30 cellular contexts compared by ENCODE assay signal in genomic region chr5:57191986-57192385, GRCh38. TPM values are rescaled to one million over a fixed set of nuclear protein-coding genes. Genes with fewer than 3 reads are reported as not detected.
DNase-seq lines count a peak whose midpoint lies in the region; ATAC-seq and TF ChIP-seq lines count a peak whose summit lies in the region.
"Had no signal": no experiment of that assay in that cellular context is flagged by ENCODE, and none has a peak within 500 bp of the region (broad histone marks: within the 10 kb centered on the region; RNA-seq: fewer than 3 reads in every experiment).

No MANE protein-coding gene starts in this region.

- H3K27me3 Mint-ChIP-seq in CD4-positive, alpha-beta memory T cell: no peaks in the 10 kb centered on the region
- no peaks in the 10 kb centered on the region for H3K27me3 Mint-ChIP-seq in activated naive CD8-positive, alpha-beta T cell treated with anti-CD3 and anti-CD28 coated beads, Interleukin-2, amount 10 ng/mL, durations not matched to agents 7 days and 5 days
- H3K27me3 Mint-ChIP-seq: activated CD4-positive, alpha-beta T cell treated with anti-CD3 and anti-CD28 coated beads, Interleukin-2, amount 10 ng/mL, durations not matched to agents 24 days and 14 days; activated naive CD4-positive, alpha-beta T cell treated with anti-CD3 and anti-CD28 coated beads, Interleukin-2, amount 10 ng/mL, durations not matched to agents 7 days and 5 days; stimulated activated naive CD8-positive, alpha-beta T cell treated with anti-CD3 and anti-CD28 coated beads, Interleukin-15, Interleukin-2, amounts not matched to agents 100 ng/mL and 50 ng/mL, for 24 hours had no signal

- H3K27me3 ChIP-seq in CD4-positive, alpha-beta memory T cell (ENCODE audit: insufficient read depth, low read length): no peaks in the 10 kb centered on the region
- no peaks in the 10 kb centered on the region for H3K27me3 ChIP-seq in neutrophil
- no peaks in the 10 kb centered on the region for H3K27me3 ChIP-seq in body of pancreas
- H3K27me3 ChIP-seq: BLaER1 treated with 17β-estradiol and CSF1 and Interleukin-3, amounts not matched to agents 10 nM and 100 nM; colonic mucosa; tibial artery had no signal

- POLR2A ChIA-PET in CD4-positive, alpha-beta memory T cell (lab: Charles Lee; ENCODE audit: partially characterized antibody): interaction anchor here (0.6 to 1.0 kb wide), 2 partner anchors 16 to 287 kb away, joined by 3 to 4 read pairs; no protein-coding TSS in a partner anchor
- POLR2A ChIA-PET in activated naive CD8-positive, alpha-beta T cell treated with anti-CD3 and anti-CD28 coated beads, Interleukin-2, amount 10 ng/mL, durations not matched to agents 7 days and 5 days (lab: Charles Lee): interaction anchor here (0.5 to 0.7 kb wide), 2 partner anchors 10 to 162 kb away, joined by 3 to 5 read pairs; no protein-coding TSS in a partner anchor

- H3K4me3 Mint-ChIP-seq in CD4-positive, alpha-beta memory T cell: peak overlapping the region in 4 of 8 donors; percentile 23 to 81 (median 60)
- peak overlapping the region; percentile 15 for H3K4me3 Mint-ChIP-seq in activated naive CD8-positive, alpha-beta T cell treated with anti-CD3 and anti-CD28 coated beads, Interleukin-2, amount 10 ng/mL, durations not matched to agents 7 days and 5 days
- H3K4me3 Mint-ChIP-seq: activated naive CD4-positive, alpha-beta T cell treated with anti-CD3 and anti-CD28 coated beads, Interleukin-2, amount 10 ng/mL, durations not matched to agents 7 days and 5 days had no signal

- H3K4me1 Mint-ChIP-seq in CD4-positive, alpha-beta memory T cell: peaks cover 41 to 89% (median 72%) of the 10 kb centered on the region in 4 donors
- peaks cover 46% of the 10 kb centered on the region for H3K4me1 Mint-ChIP-seq in activated naive CD8-positive, alpha-beta T cell treated with anti-CD3 and anti-CD28 coated beads, Interleukin-2, amount 10 ng/mL, durations not matched to agents 7 days and 5 days

- CTCF ChIA-PET in CD4-positive, alpha-beta memory T cell (lab: Charles Lee; ENCODE audit: partially characterized antibody): interaction anchor here (1.1 to 1.2 kb wide), 4 partner anchors 13 to 290 kb away, joined by 3 to 5 read pairs (median 4); no protein-coding TSS in a partner anchor

- no peak for ATAC-seq in activated naive CD8-positive, alpha-beta T cell treated with anti-CD3 and anti-CD28 coated beads, Interleukin-2, amount 10 ng/mL, durations not matched to agents 7 days and 5 days (ENCODE audit: low read depth)
- ATAC-seq in HG03442 (IDR thresholded peaks at IDR 0.05; ENCODE audit: unreplicated experiment) (no peak), body of pancreas (no peak)
- ATAC-seq: Panc1, psoas muscle, sciatic nerve had no signal

- TF ChIP-seq CTCF in neutrophil (IDR thresholded peaks at IDR 0.05) (no peak), body of pancreas (IDR thresholded peaks at IDR 0.05) (no peak)

- TF ChIP-seq POLR2A in body of pancreas (IDR thresholded peaks at IDR 0.05): no peak

- DNase-seq in CD4-positive, alpha-beta memory T cell: no peak
- DNase-seq in DMS79 treated with DMSO at 0.1 percent for 48 hours (lab: John Stamatoyannopoulos, UW): peak; percentile 11
- no peak for DNase-seq in activated naive CD8-positive, alpha-beta T cell treated with anti-CD3 and anti-CD28 coated beads, Interleukin-2, amount 10 ng/mL, durations not matched to agents 7 days and 5 days
- no peak for DNase-seq in body of pancreas
- no peak for DNase-seq in NCI-H510A (lab: John Stamatoyannopoulos, UW)
- DNase-seq: activated CD4-positive, alpha-beta T cell treated with anti-CD3 and anti-CD28 coated beads, Interleukin-2, amount 10 ng/mL, durations not matched to agents 24 days and 14 days; activated naive CD4-positive, alpha-beta T cell treated with anti-CD3 and anti-CD28 coated beads, Interleukin-2, amount 10 ng/mL, durations not matched to agents 7 days and 5 days; anterior cingulate cortex; colonic mucosa; effector memory CD4-positive, alpha-beta T cell; erythroblast; GOT3; Kasumi-1; MV-4-11; NCI-H1436 treated with DMSO at 0.1 percent for 48 hours; NCI-H2081 treated with DMSO at 0.1 percent for 48 hours; NCI-H345; nucleus accumbens; psoas muscle; SIG-M5; stimulated activated CD8-positive, alpha-beta memory T cell treated with anti-CD3 and anti-CD28 coated beads, Interleukin-4, amount 100 ng/mL, for 48 hours; T1000; tibial artery had no signal

- H3K27ac ChIP-seq in CD4-positive, alpha-beta memory T cell (ENCODE audit: low read depth, low read length): peak overlapping the region; percentile 9
- H3K27ac ChIP-seq in neutrophil: peak overlapping the region; percentile 23
- H3K27ac ChIP-seq in body of pancreas: no peak overlapping the region
- H3K27ac ChIP-seq: BLaER1 treated with 17β-estradiol and CSF1 and Interleukin-3, amounts not matched to agents 10 nM and 100 nM; colonic mucosa; psoas muscle; tibial artery; VCaP had no signal

- H3K4me1 ChIP-seq in CD4-positive, alpha-beta memory T cell (ENCODE audit: insufficient read depth, low read length): peaks cover 80% of the 10 kb centered on the region
- H3K4me1 ChIP-seq in neutrophil (ENCODE audit: control insufficient read depth in 1 of 2, insufficient read depth in 1 of 2, low read depth in 1 of 2, low read length in 1 of 2) (peaks cover 23 to 26% of the 10 kb centered on the region in 2 experiments), body of pancreas (peaks cover 46% of the 10 kb centered on the region)
- H3K4me1 ChIP-seq: colonic mucosa had no signal

- intact Hi-C loops in CD4-positive, alpha-beta memory T cell (cut with micrococcal nuclease): no loop called here
- intact Hi-C loops in body of pancreas (cut with DNase I): no loop called here

- H3K9me3 Mint-ChIP-seq in CD4-positive, alpha-beta memory T cell: no peaks in the 10 kb centered on the region
- no peaks in the 10 kb centered on the region for H3K9me3 Mint-ChIP-seq in activated naive CD8-positive, alpha-beta T cell treated with anti-CD3 and anti-CD28 coated beads, Interleukin-2, amount 10 ng/mL, durations not matched to agents 7 days and 5 days
- H3K9me3 Mint-ChIP-seq: activated CD4-positive, alpha-beta T cell treated with anti-CD3 and anti-CD28 coated beads, Interleukin-2, amount 10 ng/mL, durations not matched to agents 24 days and 14 days; stimulated activated naive CD8-positive, alpha-beta T cell treated with anti-CD3 and anti-CD28 coated beads, Interleukin-15, Interleukin-2, amounts not matched to agents 100 ng/mL and 50 ng/mL, for 24 hours had no signal

- peaks cover 25 to 51% of the 10 kb centered on the region in 2 donors for H3K36me3 Mint-ChIP-seq in CD4-positive, alpha-beta memory T cell
- peaks cover 26% of the 10 kb centered on the region for H3K36me3 Mint-ChIP-seq in activated naive CD8-positive, alpha-beta T cell treated with anti-CD3 and anti-CD28 coated beads, Interleukin-2, amount 10 ng/mL, durations not matched to agents 7 days and 5 days

- no peaks in the 10 kb centered on the region for H3K9me3 ChIP-seq in CD4-positive, alpha-beta memory T cell (ENCODE audit: control insufficient read depth in 1 of 2, low read length in 2 of 2)
- H3K9me3 ChIP-seq in neutrophil (no peaks in the 10 kb centered on the region), body of pancreas (no peaks in the 10 kb centered on the region)
- H3K9me3 ChIP-seq: colonic mucosa, psoas muscle, tibial artery had no signal

- H3K36me3 ChIP-seq in CD4-positive, alpha-beta memory T cell (ENCODE audit: insufficient read depth, low read length): peaks cover 3% of the 10 kb centered on the region
- H3K36me3 ChIP-seq in neutrophil (peaks cover 16% of the 10 kb centered on the region), body of pancreas (replicated peaks in 1 of 2; ENCODE audit: insufficient read depth in 1 of 2, low read depth in 2 of 2) (no peaks in the 10 kb centered on the region)
- H3K36me3 ChIP-seq: colonic mucosa had no signal

- no peak overlapping the region for H3K4me3 ChIP-seq in CD4-positive, alpha-beta memory T cell (ENCODE audit: low read length in 2 of 2)
- H3K4me3 ChIP-seq in neutrophil (ENCODE audit: low read depth in 1 of 2, low read length in 1 of 2): no peak overlapping the region
- H3K4me3 ChIP-seq in body of pancreas: no peak overlapping the region
- H3K4me3 ChIP-seq: BLaER1 treated with 17β-estradiol and CSF1 and Interleukin-3, amounts not matched to agents 10 nM and 100 nM; colonic mucosa; psoas muscle; tibial artery had no signal

- WGBS in body of pancreas, 2 donors: 79 to 92% methylated on average over 2 of the region's 2 CpGs

- peak overlapping the region; percentile 48 to 84 (median 78) for H3K27ac Mint-ChIP-seq in CD4-positive, alpha-beta memory T cell
- no peak overlapping the region for H3K27ac Mint-ChIP-seq in activated naive CD8-positive, alpha-beta T cell treated with anti-CD3 and anti-CD28 coated beads, Interleukin-2, amount 10 ng/mL, durations not matched to agents 7 days and 5 days
- H3K27ac Mint-ChIP-seq: activated CD4-positive, alpha-beta T cell treated with anti-CD3 and anti-CD28 coated beads, Interleukin-2, amount 10 ng/mL, durations not matched to agents 24 days and 14 days; stimulated activated naive CD8-positive, alpha-beta T cell treated with anti-CD3 and anti-CD28 coated beads, Interleukin-15, Interleukin-2, amounts not matched to agents 100 ng/mL and 50 ng/mL, for 24 hours had no signal

RNA-seq across cellular contexts. Expression of gene GPBP1, which starts 18.1 kb away (rescaled TPM):
- 100 to 1,000 TPM; 136 to 137 TPM for total RNA-seq in CD4-positive, alpha-beta memory T cell
- 100 to 1,000 TPM in 1 of 2 donors, 10 to 100 TPM in 1; 92.1 to 104 TPM for polyA plus RNA-seq in CD4-positive, alpha-beta memory T cell
- total RNA-seq in activated naive CD8-positive, alpha-beta T cell treated with anti-CD3 and anti-CD28 coated beads, Interleukin-2, amount 10 ng/mL, durations not matched to agents 7 days and 5 days: 100 to 1,000 TPM; 107 to 112 TPM
- total RNA-seq in body of pancreas: 10 to 100 TPM; 53.2 to 67.2 TPM

Comparison
In these comparisons a context has a peak if more than half of its experiments do, and no peak if none do; other contexts are left out.
1. H3K27ac ChIP-seq: peak in CD4-positive, alpha-beta memory T cell (single experiment) and neutrophil (single experiment); none in body of pancreas (0 of 4).